In the genomic region with DNA sequence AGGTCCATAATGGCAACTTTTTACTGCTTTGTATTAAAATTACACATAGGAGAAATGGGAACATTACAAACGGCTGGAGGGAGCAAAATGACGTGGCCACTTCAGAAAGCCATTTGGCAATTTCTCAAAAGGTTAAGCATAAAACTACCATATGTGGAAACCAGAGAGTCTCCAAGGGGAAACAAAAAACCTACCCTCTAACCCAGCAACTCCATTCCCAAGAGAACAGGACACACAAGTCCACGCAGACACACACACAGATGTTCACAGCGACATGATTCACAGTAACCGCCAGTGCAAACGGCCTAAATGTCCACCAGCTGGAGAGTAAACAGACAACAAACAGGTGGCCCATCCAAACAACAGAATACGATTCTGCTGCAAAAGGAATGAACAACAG, we compare ENCODE assay signal across 18 cellular contexts. TPM values are rescaled to one million over a fixed set of nuclear protein-coding genes. Genes with fewer than 3 reads are reported as not detected.
A peak's percentile ranks its signal among the peaks of the same experiment; 100 is the strongest.
DNase-seq lines count a peak whose midpoint lies in the region; ATAC-seq and TF ChIP-seq lines count a peak whose summit lies in the region.
"Had no signal": no experiment of that assay in that cellular context is flagged by ENCODE, and none has a peak within 500 bp of the region (broad histone marks: within the 10 kb centered on the region; RNA-seq: fewer than 3 reads in every experiment).

No MANE protein-coding gene starts in this region.

- peak overlapping the region; percentile 17 for H3K27ac Mint-ChIP-seq in activated naive CD8-positive, alpha-beta T cell
- H3K27ac Mint-ChIP-seq in activated naive CD8-positive, alpha-beta T cell treated with anti-CD3 and anti-CD28 coated beads for 36 hours: no peak overlapping the region
- H3K27ac Mint-ChIP-seq: T-helper 1 cell treated with Interleukin-12 subunit alpha and Interleukin-12 subunit beta and Interleukin-4 antibody, amounts not matched to agents 30 μg/mL and 1 μg/mL, for 36 hours had no signal

- H3K27ac ChIP-seq in thyroid gland (peak overlapping the region; percentile 79 to 92 (median 84)), colonic mucosa (no peak overlapping the region)
- H3K27ac ChIP-seq: ascending aorta, lower lobe of right lung, RWPE1 had no signal

- no peak overlapping the region for H3K9ac ChIP-seq in colonic mucosa (ENCODE audit: low read depth in 2 of 2, low read length in 2 of 2)

- no peak for DNase-seq in activated naive CD8-positive, alpha-beta T cell treated with anti-CD3 and anti-CD28 coated beads for 36 hours
- DNase-seq in NCI-H2171 treated with DMSO at 0.1 percent for 48 hours (lab: John Stamatoyannopoulos, UW): peak; percentile 88
- DNase-seq in foreskin fibroblast: peak; percentile 78 to 82
- no peak for DNase-seq in thyroid gland
- no peak for DNase-seq in colonic mucosa
- no peak for DNase-seq in mucosa of gallbladder (ENCODE audit: low spot score)
- DNase-seq: activated CD4-positive, CD25-positive, alpha-beta regulatory T cell treated with anti-CD3 and anti-CD28 coated beads, Interleukin-2, amount 50 U/mL, for 72 hours; DMS79; KG1; lower lobe of right lung; NCI-H748 treated with DMSO at 0.1 percent for 48 hours; spleen; stomach had no signal

- 85 to 86% methylated on average over 7 of the region's 7 CpGs for WGBS in thyroid gland, 2 donors

- ATAC-seq in HG03139 (IDR thresholded peaks at IDR 0.05; ENCODE audit: unreplicated experiment): no peak
- ATAC-seq: lower lobe of right lung had no signal

- H3K4me1 ChIP-seq in thyroid gland (peaks cover 76 to 93% of the 10 kb centered on the region in 2 donors), colonic mucosa (peaks cover 35% of the 10 kb centered on the region)

- H3K36me3 Mint-ChIP-seq in activated naive CD8-positive, alpha-beta T cell: peaks cover 6% of the 10 kb centered on the region
- H3K36me3 Mint-ChIP-seq in activated naive CD8-positive, alpha-beta T cell treated with anti-CD3 and anti-CD28 coated beads for 36 hours: peaks cover 57% of the 10 kb centered on the region

- TF ChIP-seq CTCF in foreskin fibroblast (IDR thresholded peaks at IDR 0.05; ENCODE audit: low read depth, low read length) (no peak), thyroid gland (IDR thresholded peaks at IDR 0.05) (no peak), colonic mucosa (IDR thresholded peaks at IDR 0.05) (no peak)

- H3K9me3 ChIP-seq in thyroid gland: no peaks in the 10 kb centered on the region
- H3K9me3 ChIP-seq in colonic mucosa: no peaks in the 10 kb centered on the region
- H3K9me3 ChIP-seq: ascending aorta, lower lobe of right lung, spleen, stomach had no signal

- H3K4me1 Mint-ChIP-seq in activated naive CD8-positive, alpha-beta T cell (ENCODE audit: low read depth): peaks cover 96% of the 10 kb centered on the region
- H3K4me1 Mint-ChIP-seq in activated naive CD8-positive, alpha-beta T cell treated with anti-CD3 and anti-CD28 coated beads for 36 hours: peaks cover 87% of the 10 kb centered on the region

- H3K27me3 ChIP-seq in thyroid gland (no peaks in the 10 kb centered on the region), colonic mucosa (no peaks in the 10 kb centered on the region)
- H3K27me3 ChIP-seq: ascending aorta, spleen, stomach had no signal

- intact Hi-C loops in thyroid gland (cut with DNase I): no loop called here
- intact Hi-C loops in colonic mucosa (cut with DNase I): no loop called here

- H3K4me3 ChIP-seq in foreskin fibroblast (ENCODE audit: low read depth in 1 of 2, low read length in 2 of 2) (no peak overlapping the region), thyroid gland (replicated peaks in 1 of 3) (no peak overlapping the region), colonic mucosa (no peak overlapping the region)
- H3K4me3 ChIP-seq: ascending aorta, lower lobe of right lung, spleen, stomach had no signal

- H3K27me3 Mint-ChIP-seq in activated naive CD8-positive, alpha-beta T cell: no peaks in the 10 kb centered on the region
- H3K27me3 Mint-ChIP-seq in activated naive CD8-positive, alpha-beta T cell treated with anti-CD3 and anti-CD28 coated beads for 36 hours: no peaks in the 10 kb centered on the region

- no peak overlapping the region for H3K4me3 Mint-ChIP-seq in activated naive CD8-positive, alpha-beta T cell
- H3K4me3 Mint-ChIP-seq in activated naive CD8-positive, alpha-beta T cell treated with anti-CD3 and anti-CD28 coated beads for 36 hours: no peak overlapping the region
- H3K4me3 Mint-ChIP-seq: T-helper 1 cell treated with Interleukin-12 subunit alpha and Interleukin-12 subunit beta and Interleukin-4 antibody, amounts not matched to agents 30 μg/mL and 1 μg/mL, for 36 hours had no signal

- H3K36me3 ChIP-seq in thyroid gland: no peaks in the 10 kb centered on the region
- H3K36me3 ChIP-seq in colonic mucosa: no peaks in the 10 kb centered on the region
- H3K36me3 ChIP-seq: ascending aorta, lower lobe of right lung had no signal

- no peak for TF ChIP-seq POLR2A in thyroid gland (IDR thresholded peaks at IDR 0.05)

- H3K9me3 Mint-ChIP-seq in activated naive CD8-positive, alpha-beta T cell (ENCODE audit: low read depth): no peaks in the 10 kb centered on the region
- H3K9me3 Mint-ChIP-seq in activated naive CD8-positive, alpha-beta T cell treated with anti-CD3 and anti-CD28 coated beads for 36 hours: no peaks in the 10 kb centered on the region
- H3K9me3 Mint-ChIP-seq: T-helper 1 cell treated with Interleukin-12 subunit alpha and Interleukin-12 subunit beta and Interleukin-4 antibody, amounts not matched to agents 30 μg/mL and 1 μg/mL, for 36 hours had no signal

RNA-seq across cellular contexts. Expression of a gene that starts 37.3 kb away (rescaled TPM):
- 100 to 1,000 TPM; 129 TPM for total RNA-seq in activated naive CD8-positive, alpha-beta T cell treated with anti-CD3 and anti-CD28 coated beads for 36 hours
- 100 to 1,000 TPM in 1 of 4 donors, 10 to 100 TPM in 3; 74.5 to 102 (median 90.7) TPM for total RNA-seq in thyroid gland
- total RNA-seq in colonic mucosa: 100 to 1,000 TPM; 160 to 206 TPM
- total RNA-seq in mucosa of gallbladder: 113 TPM

Comparison
In these comparisons a context has a peak if more than half of its experiments do, and no peak if none do; other contexts are left out.
1. DNase-seq: peak in NCI-H2171 treated with DMSO at 0.1 percent for 48 hours (single experiment) and foreskin fibroblast (2 of 2); none in activated naive CD8-positive, alpha-beta T cell treated with anti-CD3 and anti-CD28 coated beads for 36 hours (single experiment), thyroid gland (0 of 2), colonic mucosa (single experiment) and mucosa of gallbladder (single experiment).